Comparison of ENCODE assay signal across 40 cellular contexts in genomic region chr5:109250080-109250479, GRCh38.
"Had no signal": no experiment of that assay in that cellular context is flagged by ENCODE, and none has a peak within 500 bp of the region (broad histone marks: within the 10 kb centered on the region; RNA-seq: fewer than 3 reads in every experiment).

No MANE protein-coding gene starts in this region.

- H3K27ac Mint-ChIP-seq: activated B cell treated with CpG ODN at 0.5 μM for 24 hours; activated CD4-positive, alpha-beta memory T cell treated with anti-CD3 and anti-CD28 coated beads for 36 hours; activated CD4-positive, alpha-beta T cell treated with anti-CD3 and anti-CD28 coated beads, Interleukin-2, amount 10 ng/mL, durations not matched to agents 24 days and 14 days; activated CD8-positive, alpha-beta T cell treated with anti-CD3 and anti-CD28 coated beads for 36 hours; activated naive CD4-positive, alpha-beta T cell treated with anti-CD3 and anti-CD28 coated beads for 36 hours; activated naive CD4-positive, alpha-beta T cell treated with anti-CD3 and anti-CD28 coated beads, Interleukin-2, amount 50 U/mL, for 72 hours; activated naive CD8-positive, alpha-beta T cell treated with anti-CD3 and anti-CD28 coated beads for 36 hours; activated T-cell treated with anti-CD3 and anti-CD28 coated beads, Interleukin-2, amount 50 U/mL, for 72 hours; activated T-helper 1 cell treated with anti-CD3 and anti-CD28 coated beads, Interleukin-12 subunit alpha, Interleukin-12 subunit beta, Interleukin-2, Interleukin-4 antibody, amounts not matched to agents 30 ng/mL and 10 ng/mL and 1 ng/mL, durations not matched to agents 14 hours and 24 hours and 36 hours; activated T-helper 17 cell treated with anti-CD3 and anti-CD28 coated beads, Interleukin-2, amount 50 U/mL, for 72 hours; T-helper 1 cell treated with Interleukin-12 subunit alpha and Interleukin-12 subunit beta and Interleukin-4 antibody, amounts not matched to agents 30 μg/mL and 1 μg/mL, for 36 hours; T-helper 2 cell treated with Interferon-gamma antibody and Interleukin-4, amounts not matched to agents 5 μg/mL and 100 μg/mL, for 36 hours had no signal

- H3K27me3 Mint-ChIP-seq: activated B cell treated with CpG ODN at 0.5 μM for 24 hours; activated CD4-positive, alpha-beta memory T cell treated with anti-CD3 and anti-CD28 coated beads for 36 hours; activated CD4-positive, alpha-beta T cell treated with anti-CD3 and anti-CD28 coated beads, Interleukin-2, amount 10 ng/mL, durations not matched to agents 24 days and 14 days; activated CD8-positive, alpha-beta T cell treated with anti-CD3 and anti-CD28 coated beads for 36 hours; central memory CD8-positive, alpha-beta T cell had no signal

- H3K9me3 ChIP-seq: body of pancreas had no signal

- ATAC-seq: activated CD8-positive, alpha-beta T cell treated with anti-CD3 and anti-CD28 coated beads for 36 hours; activated naive CD4-positive, alpha-beta T cell treated with anti-CD3 and anti-CD28 coated beads, Interleukin-2, amount 50 U/mL, for 72 hours; activated T-cell treated with anti-CD3 and anti-CD28 coated beads, Interleukin-2, amount 50 U/mL, for 4 hours; activated T-cell treated with anti-CD3 and anti-CD28 coated beads, Interleukin-2, amount 50 U/mL, for 72 hours; activated T-helper 17 cell treated with anti-CD3 and anti-CD28 coated beads, Interleukin-2, amount 50 U/mL, for 72 hours; body of pancreas had no signal

- H3K4me3 Mint-ChIP-seq: activated B cell treated with CpG ODN at 0.5 μM for 24 hours; activated CD4-positive, alpha-beta memory T cell treated with anti-CD3 and anti-CD28 coated beads for 36 hours; activated CD4-positive, alpha-beta T cell treated with anti-CD3 and anti-CD28 coated beads, Interleukin-2, amount 10 ng/mL, durations not matched to agents 24 days and 14 days; activated CD8-positive, alpha-beta T cell treated with anti-CD3 and anti-CD28 coated beads for 36 hours; activated naive CD4-positive, alpha-beta T cell treated with anti-CD3 and anti-CD28 coated beads for 36 hours; activated naive CD8-positive, alpha-beta T cell treated with anti-CD3 and anti-CD28 coated beads for 36 hours; activated T-cell treated with anti-CD3 and anti-CD28 coated beads, Interleukin-2, amount 50 U/mL, for 4 hours; activated T-cell treated with anti-CD3 and anti-CD28 coated beads, Interleukin-2, amount 50 U/mL, for 72 hours; activated T-helper 1 cell treated with anti-CD3 and anti-CD28 coated beads, Interleukin-12 subunit alpha, Interleukin-12 subunit beta, Interleukin-2, Interleukin-4 antibody, amounts not matched to agents 30 ng/mL and 10 ng/mL and 1 ng/mL, durations not matched to agents 14 hours and 24 hours and 36 hours; activated T-helper 17 cell treated with anti-CD3 and anti-CD28 coated beads, Interleukin-2, amount 50 U/mL, for 72 hours; central memory CD8-positive, alpha-beta T cell; T-helper 1 cell treated with Interleukin-12 subunit alpha and Interleukin-12 subunit beta and Interleukin-4 antibody, amounts not matched to agents 30 μg/mL and 1 μg/mL, for 36 hours; T-helper 2 cell treated with Interferon-gamma antibody and Interleukin-4, amounts not matched to agents 5 μg/mL and 100 μg/mL, for 36 hours had no signal

- H3K27ac ChIP-seq: adrenal gland, body of pancreas, brain microvascular endothelial cell, breast epithelium, cardiac muscle cell, VCaP had no signal

- FAIRE-seq: astrocyte, TTC549 had no signal

- H3K4me1 Mint-ChIP-seq: activated CD4-positive, alpha-beta T cell treated with anti-CD3 and anti-CD28 coated beads, Interleukin-2, amount 10 ng/mL, durations not matched to agents 24 days and 14 days; activated naive CD8-positive, alpha-beta T cell treated with anti-CD3 and anti-CD28 coated beads for 36 hours; activated T-helper 17 cell treated with anti-CD3 and anti-CD28 coated beads, Interleukin-2, amount 50 U/mL, for 72 hours; central memory CD8-positive, alpha-beta T cell had no signal

- DNase-seq: activated B cell treated with CpG ODN at 0.5 μM for 24 hours; activated CD4-positive, alpha-beta memory T cell treated with anti-CD3 and anti-CD28 coated beads for 36 hours; activated CD4-positive, alpha-beta T cell treated with anti-CD3 and anti-CD28 coated beads for 4 hours; activated CD4-positive, alpha-beta T cell treated with anti-CD3 and anti-CD28 coated beads, Interleukin-2, amount 10 ng/mL, durations not matched to agents 24 days and 14 days; activated CD4-positive, alpha-beta T cell treated with anti-CD3 and anti-CD28 coated beads, Interleukin-2, amount 50 U/mL, for 1 hour; activated CD4-positive, alpha-beta T cell treated with anti-CD3 and anti-CD28 coated beads, Interleukin-2, amount 50 U/mL, for 4 hours; activated CD4-positive, CD25-positive, alpha-beta regulatory T cell treated with anti-CD3 and anti-CD28 coated beads, Interleukin-2, amount 50 U/mL, for 72 hours; activated CD8-positive, alpha-beta memory T cell treated with anti-CD3 and anti-CD28 coated beads, Interleukin-2, amount 50 U/mL, for 4 hours; activated CD8-positive, alpha-beta T cell treated with anti-CD3 and anti-CD28 coated beads for 36 hours; activated effector memory CD4-positive, alpha-beta T cell treated with anti-CD3 and anti-CD28 coated beads, Interleukin-2, amount 50 U/mL, for 16 hours; activated gamma-delta T cell treated with Interleukin-2 at 50 U/mL for 16 hours; activated naive CD4-positive, alpha-beta T cell; activated naive CD4-positive, alpha-beta T cell treated with anti-CD3 and anti-CD28 coated beads for 36 hours; activated naive CD4-positive, alpha-beta T cell treated with anti-CD3 and anti-CD28 coated beads, Interleukin-2, amount 50 U/mL, for 16 hours; activated naive CD8-positive, alpha-beta T cell treated with anti-CD3 and anti-CD28 coated beads for 36 hours; activated T-cell treated with anti-CD3 and anti-CD28 coated beads for 4 hours; activated T-cell treated with anti-CD3 and anti-CD28 coated beads, Interleukin-2, amount 50 U/mL, for 1 hour; activated T-cell treated with anti-CD3 and anti-CD28 coated beads, Interleukin-2, amount 50 U/mL, for 4 hours; activated T-cell treated with anti-CD3 and anti-CD28 coated beads, Interleukin-2, amount 50 U/mL, for 72 hours; adrenal gland; amniotic stem cell; aorta; body of pancreas; brain microvascular endothelial cell; caudate nucleus; cerebellar nuclear complex; T-helper 1 cell; T-helper 2 cell; T-helper 9 cell had no signal

- H3K4me3 ChIP-seq: adrenal gland, body of pancreas, breast epithelium, cardiac muscle cell had no signal

- H3K27me3 ChIP-seq: adrenal gland, body of pancreas, brain microvascular endothelial cell, breast epithelium, cardiac muscle cell had no signal

- H3K4me1 ChIP-seq: adrenal gland, body of pancreas, breast epithelium had no signal

- H3K36me3 ChIP-seq: adrenal gland, brain microvascular endothelial cell, breast epithelium, cardiac muscle cell had no signal
